27 cellular contexts compared by ENCODE assay signal in genomic region chr16:35725949-35726348, GRCh38.
"Had no signal": no experiment of that assay in that cellular context is flagged by ENCODE, and none has a peak within 500 bp of the region (broad histone marks: within the 10 kb centered on the region; RNA-seq: fewer than 3 reads in every experiment).

No MANE protein-coding gene starts in this region.

- ATAC-seq: activated CD4-positive, alpha-beta T cell treated with anti-CD3 and anti-CD28 coated beads for 36 hours; activated naive CD4-positive, alpha-beta T cell treated with anti-CD3 and anti-CD28 coated beads, Interleukin-2, amount 50 U/mL, for 72 hours; activated T-cell treated with anti-CD3 and anti-CD28 coated beads, Interleukin-2, amount 50 U/mL, for 72 hours; effector memory CD8-positive, alpha-beta T cell; gastroesophageal sphincter had no signal

- H3K36me3 ChIP-seq: ascending aorta, breast epithelium, cardiac muscle cell, esophagus squamous epithelium, gastroesophageal sphincter had no signal

- H3K27ac ChIP-seq: ascending aorta, breast epithelium, cardiac muscle cell, esophagus squamous epithelium, gastroesophageal sphincter had no signal

- H3K4me1 ChIP-seq: ascending aorta, breast epithelium, esophagus squamous epithelium, gastroesophageal sphincter had no signal

- H3K4me3 ChIP-seq: ascending aorta, breast epithelium, cardiac muscle cell, esophagus squamous epithelium, gastroesophageal sphincter had no signal

- DNase-seq: activated CD4-positive, alpha-beta memory T cell treated with anti-CD3 and anti-CD28 coated beads, Interleukin-2, amount 10 ng/mL, durations not matched to agents 7 days and 5 days; activated CD4-positive, alpha-beta T cell treated with anti-CD3 and anti-CD28 coated beads for 36 hours; activated CD4-positive, alpha-beta T cell treated with anti-CD3 and anti-CD28 coated beads, Interleukin-2, amount 10 ng/mL, durations not matched to agents 24 days and 14 days; activated CD4-positive, alpha-beta T cell treated with anti-CD3 and anti-CD28 coated beads, Interleukin-2, amount 50 U/mL, for 4 hours; activated CD4-positive, CD25-positive, alpha-beta regulatory T cell; activated CD4-positive, CD25-positive, alpha-beta regulatory T cell treated with anti-CD3 and anti-CD28 coated beads, Interleukin-2, amount 50 U/mL, for 72 hours; activated CD8-positive, alpha-beta memory T cell treated with anti-CD3 and anti-CD28 coated beads, Interleukin-2, amount 50 U/mL, for 48 hours; activated gamma-delta T cell; activated naive CD4-positive, alpha-beta T cell; activated naive CD4-positive, alpha-beta T cell treated with anti-CD3 and anti-CD28 coated beads, Interleukin-2, amount 10 ng/mL, durations not matched to agents 7 days and 5 days; activated naive CD8-positive, alpha-beta T cell treated with anti-CD3 and anti-CD28 coated beads, Interleukin-2, amount 10 ng/mL, durations not matched to agents 7 days and 5 days; activated T-cell treated with anti-CD3 and anti-CD28 coated beads for 4 hours; activated T-cell treated with anti-CD3 and anti-CD28 coated beads, Interleukin-2, amount 50 U/mL, for 24 hours; activated T-cell treated with anti-CD3 and anti-CD28 coated beads, Interleukin-2, amount 50 U/mL, for 72 hours; cortex of kidney; dermis blood vessel endothelial cell; effector CD4-positive, alpha-beta T cell; effector memory CD8-positive, alpha-beta T cell; erythroblast; esophagus squamous epithelium; foreskin melanocyte; T-helper 2 cell had no signal

- H3K9me3 ChIP-seq: ascending aorta had no signal

- H3K27me3 ChIP-seq: ascending aorta, breast epithelium, cardiac muscle cell, esophagus squamous epithelium, gastroesophageal sphincter had no signal
